22 cellular contexts compared by ENCODE assay signal in genomic region chr5:1815071-1815786, GRCh38.
"Had no signal": no experiment of that assay in that cellular context is flagged by ENCODE, and none has a peak within 500 bp of the region (broad histone marks: within the 10 kb centered on the region; RNA-seq: fewer than 3 reads in every experiment).

No MANE protein-coding gene starts in this region.

- H3K27ac Mint-ChIP-seq: activated naive CD4-positive, alpha-beta T cell treated with anti-CD3 and anti-CD28 coated beads, Interleukin-2, amount 10 ng/mL, durations not matched to agents 7 days and 5 days; nephron; WTC11 had no signal

- DNase-seq: activated CD4-positive, alpha-beta T cell treated with anti-CD3 and anti-CD28 coated beads, Interleukin-2, amount 50 U/mL, for 4 hours; activated CD8-positive, alpha-beta memory T cell treated with anti-CD3 and anti-CD28 coated beads for 24 hours; activated CD8-positive, alpha-beta memory T cell treated with anti-CD3 and anti-CD28 coated beads, Interleukin-2, amount 50 U/mL, for 4 hours; activated naive CD4-positive, alpha-beta T cell treated with anti-CD3 and anti-CD28 coated beads, Interleukin-2, amount 10 ng/mL, durations not matched to agents 7 days and 5 days; activated T-cell treated with anti-CD3 and anti-CD28 coated beads, Interleukin-2, amount 50 U/mL, for 48 hours; amygdala; dermis blood vessel endothelial cell; effector CD8-positive, alpha-beta T cell; heart left ventricle; islet precursor cell; left cardiac atrium; midbrain; right lobe of liver; stimulated activated CD4-positive, alpha-beta T cell treated with anti-CD3 and anti-CD28 coated beads, Interleukin-2, amount 100 ng/mL, for 24 hours; stimulated activated naive B cell treated with anti-CD40 and anti-IgM and Interleukin-4, amounts not matched to agents 10 μg/mL and 1 μg/mL and 100 μg/mL, for 72 hours; T-helper 1 cell; T-helper 9 cell had no signal

- H3K4me1 Mint-ChIP-seq: activated naive CD4-positive, alpha-beta T cell treated with anti-CD3 and anti-CD28 coated beads, Interleukin-2, amount 10 ng/mL, durations not matched to agents 7 days and 5 days; nephron had no signal

- H3K4me1 ChIP-seq: right lobe of liver had no signal

- H3K9me3 ChIP-seq: heart left ventricle, right lobe of liver had no signal

- H3K9me3 Mint-ChIP-seq: activated naive CD4-positive, alpha-beta T cell treated with anti-CD3 and anti-CD28 coated beads, Interleukin-2, amount 10 ng/mL, durations not matched to agents 7 days and 5 days; stimulated activated naive B cell treated with anti-CD40 and anti-IgM and Interleukin-4, amounts not matched to agents 10 μg/mL and 1 μg/mL and 100 μg/mL, for 72 hours; WTC11 had no signal

- ATAC-seq: esophagus mucosa; heart left ventricle; left cardiac atrium; SK-N-SH treated with all-trans-retinoic acid at 6 μM for 48 hours; stimulated activated naive B cell treated with anti-CD40 and anti-IgM and Interleukin-4, amounts not matched to agents 10 μg/mL and 1 μg/mL and 100 μg/mL, for 72 hours had no signal

- H3K27me3 ChIP-seq: heart left ventricle, right lobe of liver had no signal

- H3K27me3 Mint-ChIP-seq: activated naive CD4-positive, alpha-beta T cell treated with anti-CD3 and anti-CD28 coated beads, Interleukin-2, amount 10 ng/mL, durations not matched to agents 7 days and 5 days; stimulated activated naive B cell treated with anti-CD40 and anti-IgM and Interleukin-4, amounts not matched to agents 10 μg/mL and 1 μg/mL and 100 μg/mL, for 72 hours had no signal

- H3K4me3 Mint-ChIP-seq: activated naive CD4-positive, alpha-beta T cell treated with anti-CD3 and anti-CD28 coated beads, Interleukin-2, amount 10 ng/mL, durations not matched to agents 7 days and 5 days; nephron; stimulated activated naive B cell treated with anti-CD40 and anti-IgM and Interleukin-4, amounts not matched to agents 10 μg/mL and 1 μg/mL and 100 μg/mL, for 72 hours; WTC11 had no signal

- H3K27ac ChIP-seq: heart left ventricle, right lobe of liver, skin epidermis had no signal

- H3K4me3 ChIP-seq: heart left ventricle, right lobe of liver, skin epidermis had no signal
